Comparison of ENCODE assay signal across 8 cellular contexts in the genomic region with DNA sequence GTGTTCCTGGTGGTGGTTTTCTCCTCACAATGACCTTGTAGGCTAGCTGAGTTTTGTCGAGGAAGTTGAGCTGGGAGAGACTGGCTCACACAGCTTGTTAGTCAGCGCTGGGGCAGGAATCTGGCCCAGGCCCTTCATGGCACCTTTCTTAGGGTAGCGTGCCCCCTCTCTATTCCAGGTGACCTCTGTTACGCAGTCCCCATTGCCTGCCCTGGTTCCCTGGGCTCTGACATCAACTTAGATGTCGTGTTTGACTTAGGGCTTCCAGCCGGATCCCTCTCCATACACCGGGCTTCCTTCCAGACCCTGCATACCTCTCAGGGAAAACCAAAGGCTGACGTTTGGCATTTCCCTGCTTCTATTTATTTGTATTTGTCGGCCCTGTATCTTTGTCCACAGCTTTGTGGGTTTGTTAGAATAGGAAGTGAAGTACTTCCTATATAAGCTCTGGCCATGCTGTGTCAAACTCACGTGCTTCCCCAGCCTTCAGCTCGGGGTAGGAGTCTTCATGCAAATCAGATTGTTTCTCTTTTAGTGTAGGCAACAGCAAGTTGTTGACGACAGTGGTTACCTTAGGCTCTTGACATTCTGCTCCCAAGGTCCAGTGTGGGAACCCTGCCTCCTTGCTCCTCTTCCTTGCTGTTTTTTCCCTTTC. TPM values are rescaled to one million over a fixed set of nuclear protein-coding genes. Genes with fewer than 3 reads are reported as not detected.
DNase-seq lines count a peak whose midpoint lies in the region; ATAC-seq, FAIRE-seq and TF ChIP-seq lines count a peak whose summit lies in the region.

No MANE protein-coding gene starts in this region.

- H3K79me2 ChIP-seq in endothelial cell of umbilical vein (ENCODE audit: control insufficient read depth, insufficient read depth, low read length) = no peaks in the 10 kb centered on the region

- dilution Hi-C loops in endothelial cell of umbilical vein (cut with MboI; ENCODE audit: extremely low pct_ligation_motif_present, low sequenced_read_pairs) = no loop called here

- DNase-seq in CD4-positive, CD25-positive, alpha-beta regulatory T cell = peak; percentile 39 to 86 (median 45)
- DNase-seq in T-cell (peak in 19 of 34 experiments; percentile 21 to 56 (median 36)), endothelial cell of umbilical vein (ENCODE audit: low read depth, low spot score) (peak; percentile 97), hypothalamus (lab: John Stamatoyannopoulos, UW) (no peak), SW 1271 (lab: John Stamatoyannopoulos, UW) (no peak)

- H3K27ac Mint-ChIP-seq in CD4-positive, CD25-positive, alpha-beta regulatory T cell = peak overlapping the region; percentile 91 to 98 (median 97)
- H3K27ac Mint-ChIP-seq in T-cell = peak overlapping the region; percentile 93 to 96
- H3K27ac Mint-ChIP-seq in nephron = peak overlapping the region; percentile 60 to 71 (median 70)

- H3K36me3 ChIP-seq in CD4-positive, CD25-positive, alpha-beta regulatory T cell (ENCODE audit: control insufficient read depth, insufficient read depth, low read length) = no peaks in the 10 kb centered on the region
- H3K36me3 ChIP-seq in endothelial cell of umbilical vein (ENCODE audit: control insufficient read depth in 2 of 2, extremely low read depth in 1 of 2, insufficient read depth in 2 of 2, low read length in 2 of 2) = no peaks in the 10 kb centered on the region

- H3K9me1 ChIP-seq in endothelial cell of umbilical vein (replicated peaks; ENCODE audit: control insufficient read depth, extremely low read depth, insufficient read depth, low read length) = no peaks in the 10 kb centered on the region

- no peak overlapping the region for H2AFZ ChIP-seq in endothelial cell of umbilical vein (ENCODE audit: low read depth, low read length)

- TF ChIP-seq CTCF in endothelial cell of umbilical vein (IDR thresholded peaks at IDR 0.05; ENCODE audit: extremely low read depth in 1 of 2, insufficient read depth in 1 of 2, low read depth in 1 of 2, low read length in 2 of 2) (no peak), nephron (IDR thresholded peaks at IDR 0.05; ENCODE audit: unreplicated experiment in 3 of 3) (no peak)

- FAIRE-seq in endothelial cell of umbilical vein (lab: Jason Lieb, UNC) = peak; percentile 87

- H3K9me3 ChIP-seq in CD4-positive, CD25-positive, alpha-beta regulatory T cell (ENCODE audit: control insufficient read depth in 2 of 2, low read length in 2 of 2) = no peaks in the 10 kb centered on the region
- no peaks in the 10 kb centered on the region for H3K9me3 ChIP-seq in endothelial cell of umbilical vein (replicated peaks; ENCODE audit: control insufficient read depth, insufficient read depth, low read length)

- POLR2A ChIA-PET in T-cell (lab: Charles Lee) (interaction anchor here in 1 of 2 donors (0.6 to 1.1 kb wide), 6 partner anchors 11 to 283 kb away, joined by 3 to 6 read pairs (median 3); no protein-coding TSS in a partner anchor), endothelial cell of umbilical vein (lab: Charles Lee) (no interaction called here)

- H3K9me3 Mint-ChIP-seq in CD4-positive, CD25-positive, alpha-beta regulatory T cell = no peaks in the 10 kb centered on the region
- H3K9me3 Mint-ChIP-seq in T-cell = no peaks in the 10 kb centered on the region
- no peaks in the 10 kb centered on the region for H3K9me3 Mint-ChIP-seq in nephron

- peaks cover 11% of the 10 kb centered on the region for H4K20me1 ChIP-seq in endothelial cell of umbilical vein (replicated peaks; ENCODE audit: control insufficient read depth, extremely low read depth, insufficient read depth, low read length)

- H3K4me1 Mint-ChIP-seq in CD4-positive, CD25-positive, alpha-beta regulatory T cell = peaks cover 34 to 99% (median 81%) of the 10 kb centered on the region in 4 donors
- H3K4me1 Mint-ChIP-seq in T-cell (peaks cover 89 to 99% (median 97%) of the 10 kb centered on the region in 3 donors), nephron (peaks cover 77% of the 10 kb centered on the region)

- peaks cover 4% of the 10 kb centered on the region for H3K36me3 Mint-ChIP-seq in CD4-positive, CD25-positive, alpha-beta regulatory T cell
- H3K36me3 Mint-ChIP-seq in T-cell (no peaks in the 10 kb centered on the region), nephron (ENCODE audit: low read depth) (no peaks in the 10 kb centered on the region)

- no peaks in the 10 kb centered on the region for H3K27me3 ChIP-seq in CD4-positive, CD25-positive, alpha-beta regulatory T cell (ENCODE audit: control insufficient read depth, insufficient read depth, low read length)
- H3K27me3 ChIP-seq in endothelial cell of umbilical vein (ENCODE audit: control insufficient read depth in 2 of 2, insufficient read depth in 2 of 2, low read length in 2 of 2) = peaks cover 14 to 17% of the 10 kb centered on the region in 2 experiments

- TF ChIP-seq POLR2A in GM19099 (IDR thresholded peaks at IDR 0.05; ENCODE audit: extremely low read depth, insufficient read length, low read depth) (peak; percentile 58), endothelial cell of umbilical vein (IDR thresholded peaks at IDR 0.05; ENCODE audit: low read depth, low read length) (no peak)

- H3K27ac ChIP-seq in CD4-positive, CD25-positive, alpha-beta regulatory T cell (ENCODE audit: insufficient read depth, low read length, poor library complexity, severe bottlenecking) = peak overlapping the region; percentile 84
- H3K27ac ChIP-seq in endothelial cell of umbilical vein (ENCODE audit: insufficient read depth, low read depth, low read length) = peak overlapping the region; percentile 40

- H3K9ac ChIP-seq in endothelial cell of umbilical vein (replicated peaks; ENCODE audit: extremely low read depth, insufficient read depth, low read length) = no peak overlapping the region

- peaks cover 78% of the 10 kb centered on the region for H3K4me1 ChIP-seq in CD4-positive, CD25-positive, alpha-beta regulatory T cell (ENCODE audit: control insufficient read depth, insufficient read depth, low read length, poor library complexity, severe bottlenecking)
- peaks cover 30% of the 10 kb centered on the region for H3K4me1 ChIP-seq in endothelial cell of umbilical vein (ENCODE audit: control insufficient read depth, extremely low read depth, insufficient read depth, low read length)

- H3K4me2 ChIP-seq in endothelial cell of umbilical vein (ENCODE audit: insufficient read depth, low read length) = peak overlapping the region; percentile 27

- intact Hi-C loops in endothelial cell of umbilical vein (cut with micrococcal nuclease) = loop anchor here (1.0 to 5.0 kb wide), 5 partner anchors 11 to 289 kb away; partner anchors contain the start of genes SOD2, TCP1 and WTAP

- CTCF ChIA-PET in T-cell (lab: Charles Lee) (interaction anchor here in 1 of 2 donors (0.6 to 0.8 kb wide), 3 partner anchors 8 to 1711 kb away, joined by 3 read pairs; no protein-coding TSS in a partner anchor), endothelial cell of umbilical vein (lab: Charles Lee) (interaction anchor here (1.1 to 2.1 kb wide), 5 partner anchors 10 to 118 kb away, joined by 4 to 9 read pairs (median 5); partner anchors contain the start of gene IGF2R)

- peak overlapping the region; percentile 67 for H3K4me3 ChIP-seq in CD4-positive, CD25-positive, alpha-beta regulatory T cell (ENCODE audit: low read depth, low read length)
- no peak overlapping the region for H3K4me3 ChIP-seq in endothelial cell of umbilical vein (replicated peaks in 1 of 3; ENCODE audit: insufficient read depth in 1 of 3, low read depth in 1 of 3, low read length in 3 of 3)

- H3K27me3 Mint-ChIP-seq in CD4-positive, CD25-positive, alpha-beta regulatory T cell = no peaks in the 10 kb centered on the region
- no peaks in the 10 kb centered on the region for H3K27me3 Mint-ChIP-seq in T-cell
- H3K27me3 Mint-ChIP-seq in nephron (ENCODE audit: low read depth) = no peaks in the 10 kb centered on the region

- ATAC-seq in CD4-positive, CD25-positive, alpha-beta regulatory T cell (ENCODE audit: low read depth in 2 of 2) = peak; percentile 51 to 52
- ATAC-seq in HG03159 (IDR thresholded peaks at IDR 0.05; ENCODE audit: unreplicated experiment) = peak; percentile 68
- ATAC-seq in T-cell (replicated peaks in 1 of 4) = peak; percentile 41 to 74 (median 58)

- peak overlapping the region; percentile 61 to 94 (median 85) for H3K4me3 Mint-ChIP-seq in CD4-positive, CD25-positive, alpha-beta regulatory T cell
- H3K4me3 Mint-ChIP-seq in T-cell (peak overlapping the region; percentile 72 to 77 (median 74)), nephron (peak overlapping the region in 1 of 3 experiments; percentile 4)

- no TSS peak for BruUV-seq in endothelial cell of umbilical vein (replicated peaks; lab: Mats Ljungman, UMichigan)

TF ChIP-seq in endothelial cell of umbilical vein, 7 proteins besides CTCF, POLR2A, EP300 and RAD21:
- TF ChIP-seq JUN (IDR thresholded peaks at IDR 0.05; ENCODE audit: borderline replicate concordance, insufficient read depth, insufficient read length, low read depth) (peak; percentile 74), POLR2AphosphoS5 (IDR thresholded peaks at IDR 0.05; ENCODE audit: insufficient read depth, low read depth, low read length) (peak; percentile 91), MYC (IDR thresholded peaks at IDR 0.05; ENCODE audit: low read depth, low read length) (peak; percentile 48), FOS (IDR thresholded peaks at IDR 0.05; ENCODE audit: borderline replicate concordance, insufficient read depth, low read length) (no peak), GATA2 (IDR thresholded peaks at IDR 0.05; ENCODE audit: insufficient read depth, insufficient read length, low read depth, low read length) (peak; percentile 85), EZH2 (IDR thresholded peaks at IDR 0.05; ENCODE audit: borderline replicate concordance, low read depth, low read length, severe bottlenecking) (no peak)
- TF ChIP-seq, protein P1, sequence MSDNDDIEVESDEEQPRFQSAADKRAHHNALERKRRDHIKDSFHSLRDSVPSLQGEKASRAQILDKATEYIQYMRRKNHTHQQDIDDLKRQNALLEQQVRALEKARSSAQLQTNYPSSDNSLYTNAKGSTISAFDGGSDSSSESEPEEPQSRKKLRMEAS (IDR thresholded peaks at IDR 0.05; ENCODE audit: insufficient read depth, insufficient read length) = peak; percentile 83

RNA-seq across cellular contexts. Expression of gene IGF2R, which starts 12.8 kb away (rescaled TPM):
- 71.2 TPM for total RNA-seq in CD4-positive, CD25-positive, alpha-beta regulatory T cell
- polyA plus RNA-seq in CD4-positive, CD25-positive, alpha-beta regulatory T cell = 10 to 100 TPM in 2 of 4 donors, 1 to 10 TPM in 2; 8.8 to 13.4 (median 9.8) TPM
- total RNA-seq in T-cell (10 to 100 TPM; 63.4 to 87.5 (median 70.5) TPM), endothelial cell of umbilical vein (59.7 and 60.2 TPM in 2 replicates)
- 11.3 and 16.3 TPM in 2 replicates for polyA plus RNA-seq in endothelial cell of umbilical vein
- polyA plus RNA-seq in endothelial cell of umbilical vein (2011; cell fraction: cytosol; rRNA removed) = 16.8 and 16.9 TPM in 2 replicates
- 29.3 and 33.9 TPM in 2 replicates for polyA plus RNA-seq in endothelial cell of umbilical vein (2011; cell fraction: nucleus; rRNA removed)
- 35.0 and 39.8 TPM in 2 replicates for polyA plus RNA-seq in endothelial cell of umbilical vein (2012)
- 86.9 and 104 TPM in 2 replicates for polyA minus RNA-seq in endothelial cell of umbilical vein
- polyA minus RNA-seq in endothelial cell of umbilical vein (2011; cell fraction: cytosol; rRNA and poly(A)+ RNA removed) = 14.3 TPM
- polyA minus RNA-seq in endothelial cell of umbilical vein (2011; cell fraction: nucleus; rRNA and poly(A)+ RNA removed) = 71.1 and 81.1 TPM in 2 replicates

Comparison
In these comparisons a context has a peak if more than half of its experiments do, and no peak if none do; other contexts are left out.
1. DNase-seq: peak in CD4-positive, CD25-positive, alpha-beta regulatory T cell (3 of 3), T-cell (19 of 34) and endothelial cell of umbilical vein (single experiment); none in hypothalamus (0 of 51) and SW 1271 (0 of 2).
2. Peak in every context shown above with its lines, with median percentiles within 50 percentile points of each other: ATAC-seq and H3K27ac Mint-ChIP-seq.